In the genomic region with DNA sequence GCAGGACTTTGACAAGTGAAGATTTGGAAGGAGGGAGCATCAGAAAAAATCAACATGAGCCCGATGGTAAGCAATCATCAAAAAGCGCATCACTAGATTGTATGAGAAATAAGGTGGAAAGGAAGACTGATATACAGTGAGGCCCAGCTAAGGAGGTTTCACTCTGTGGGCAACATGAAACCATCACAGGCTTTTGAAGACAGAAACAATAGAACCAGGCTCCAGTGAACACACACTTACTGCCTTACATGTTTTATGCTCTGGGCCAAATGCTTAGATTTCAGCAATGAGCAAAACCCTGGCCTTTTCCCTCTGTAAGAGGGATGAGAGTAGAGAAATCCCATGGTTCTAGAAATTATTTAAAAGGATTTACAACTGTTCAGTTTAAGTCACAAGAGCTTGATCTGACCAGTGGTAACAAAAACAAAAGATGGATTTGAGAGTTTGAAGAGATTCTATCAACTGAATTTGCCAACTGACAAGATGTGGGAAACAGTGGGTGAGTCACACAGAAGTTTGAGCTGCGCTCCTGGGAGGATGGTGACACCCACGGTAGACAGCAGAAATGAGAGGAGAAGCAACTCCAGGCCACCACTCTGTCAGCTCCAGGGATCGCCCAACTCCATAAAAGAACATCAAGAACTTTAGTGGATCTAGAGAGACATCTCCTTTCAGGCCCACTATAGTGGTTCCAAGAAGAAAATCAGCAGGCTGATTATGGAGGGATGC, we compare ENCODE assay signal across 9 cellular contexts.
A peak's percentile ranks its signal among the peaks of the same experiment; 100 is the strongest.
DNase-seq lines count a peak whose midpoint lies in the region; ATAC-seq lines count a peak whose summit lies in the region.
"Had no signal": no experiment of that assay in that cellular context is flagged by ENCODE, and none has a peak within 500 bp of the region (broad histone marks: within the 10 kb centered on the region; RNA-seq: fewer than 3 reads in every experiment).

No MANE protein-coding gene starts in this region.

- H3K27ac Mint-ChIP-seq in stimulated activated naive CD8-positive, alpha-beta T cell treated with anti-CD3 and anti-CD28 coated beads, Interleukin-15, amount 100 ng/mL, for 72 hours, result no peak overlapping the region
- no peak overlapping the region for H3K27ac Mint-ChIP-seq in CD8-positive, alpha-beta memory T cell

- no peaks in the 10 kb centered on the region for H3K36me3 Mint-ChIP-seq in CD8-positive, alpha-beta memory T cell

- no peak overlapping the region for H3K4me3 Mint-ChIP-seq in stimulated activated naive CD8-positive, alpha-beta T cell treated with anti-CD3 and anti-CD28 coated beads, Interleukin-15, amount 100 ng/mL, for 72 hours
- no peak overlapping the region for H3K4me3 Mint-ChIP-seq in CD8-positive, alpha-beta memory T cell

- ATAC-seq in stimulated activated naive CD8-positive, alpha-beta T cell treated with anti-CD3 and anti-CD28 coated beads, Interleukin-15, amount 100 ng/mL, for 72 hours, result peak; percentile 68
- ATAC-seq in stimulated activated naive CD8-positive, alpha-beta T cell treated with anti-CD3 and anti-CD28 coated beads, Interleukin-15, Interleukin-2, amounts not matched to agents 100 U/mL and 50 U/mL, for 24 hours, result no peak
- ATAC-seq in HG03039 (IDR thresholded peaks at IDR 0.05; ENCODE audit: unreplicated experiment), result peak; percentile 55

- H3K4me3 ChIP-seq in SJSA1, result no peak overlapping the region
- H3K4me3 ChIP-seq in CD8-positive, alpha-beta memory T cell (ENCODE audit: low read length), result no peak overlapping the region

- H3K27me3 Mint-ChIP-seq in stimulated activated naive CD8-positive, alpha-beta T cell treated with anti-CD3 and anti-CD28 coated beads, Interleukin-15, amount 100 ng/mL, for 72 hours, result no peaks in the 10 kb centered on the region
- H3K27me3 Mint-ChIP-seq in CD8-positive, alpha-beta memory T cell, result peaks cover 0 to 2% of the 10 kb centered on the region in 2 donors

- H3K9me3 ChIP-seq in SJSA1 (replicated peaks), result no peaks in the 10 kb centered on the region
- H3K9me3 ChIP-seq in CD8-positive, alpha-beta memory T cell (ENCODE audit: low read length), result no peaks in the 10 kb centered on the region

- peaks cover 10% of the 10 kb centered on the region for H3K4me1 ChIP-seq in SJSA1 (replicated peaks)
- no peaks in the 10 kb centered on the region for H3K4me1 ChIP-seq in CD8-positive, alpha-beta memory T cell (ENCODE audit: insufficient read depth, low read length)

- H3K4me1 Mint-ChIP-seq in stimulated activated naive CD8-positive, alpha-beta T cell treated with anti-CD3 and anti-CD28 coated beads, Interleukin-15, amount 100 ng/mL, for 72 hours, result peaks cover 24% of the 10 kb centered on the region
- H3K4me1 Mint-ChIP-seq in CD8-positive, alpha-beta memory T cell, result peaks cover 3 to 16% (median 6%) of the 10 kb centered on the region in 3 donors

- POLR2A ChIA-PET in CD8-positive, alpha-beta memory T cell (lab: Charles Lee), result no interaction called here

- no peaks in the 10 kb centered on the region for H3K9me3 Mint-ChIP-seq in stimulated activated naive CD8-positive, alpha-beta T cell treated with anti-CD3 and anti-CD28 coated beads, Interleukin-15, amount 100 ng/mL, for 72 hours
- H3K9me3 Mint-ChIP-seq in CD8-positive, alpha-beta memory T cell, result peaks cover 0 to 4% (median 0%) of the 10 kb centered on the region in 5 donors

- no peaks in the 10 kb centered on the region for H3K36me3 ChIP-seq in SJSA1
- no peaks in the 10 kb centered on the region for H3K36me3 ChIP-seq in CD8-positive, alpha-beta memory T cell (ENCODE audit: insufficient read depth, low read length)

- CTCF ChIA-PET in CD8-positive, alpha-beta memory T cell (lab: Charles Lee), result no interaction called here

- H3K27me3 ChIP-seq in SJSA1 (replicated peaks), result no peaks in the 10 kb centered on the region
- H3K27me3 ChIP-seq in CD8-positive, alpha-beta memory T cell (ENCODE audit: insufficient read depth, low read length, poor library complexity, severe bottlenecking), result no peaks in the 10 kb centered on the region

- peak overlapping the region; percentile 21; the same call in 1 of the 2 replicates for H3K27ac ChIP-seq in SJSA1
- H3K27ac ChIP-seq in CD8-positive, alpha-beta memory T cell (ENCODE audit: low read depth, low read length), result no peak overlapping the region

- DNase-seq in stimulated activated naive CD8-positive, alpha-beta T cell treated with anti-CD3 and anti-CD28 coated beads, Interleukin-15, amount 100 ng/mL, for 72 hours, result no peak
- DNase-seq in stimulated activated naive CD8-positive, alpha-beta T cell treated with anti-CD3 and anti-CD28 coated beads, Interleukin-15, Interleukin-2, amounts not matched to agents 100 U/mL and 50 U/mL, for 24 hours, result no peak
- DNase-seq in SJSA1 (ENCODE audit: low read depth in 1 of 2, low spot score in 2 of 2), result peak in 1 of 2 experiments; percentile 36
- DNase-seq in NCI-H1092 treated with DMSO at 0.1 percent for 48 hours (lab: John Stamatoyannopoulos, UW), result no peak
- DNase-seq in CD8-positive, alpha-beta memory T cell, result no peak
- DNase-seq in DMS114 treated with DMSO at 0.1 percent for 48 hours (lab: John Stamatoyannopoulos, UW; ENCODE audit: unreplicated experiment), result no peak
- DNase-seq in activated CD8-positive, alpha-beta memory T cell treated with anti-CD3 and anti-CD28 coated beads, Interleukin-2, amount 50 U/mL, for 4 hours, result no peak
- DNase-seq: activated T-cell treated with anti-CD3 and anti-CD28 coated beads, Interleukin-2, amount 50 U/mL, for 48 hours had no signal
